ENCODE assay signal across 8 cellular contexts in the genomic region with DNA sequence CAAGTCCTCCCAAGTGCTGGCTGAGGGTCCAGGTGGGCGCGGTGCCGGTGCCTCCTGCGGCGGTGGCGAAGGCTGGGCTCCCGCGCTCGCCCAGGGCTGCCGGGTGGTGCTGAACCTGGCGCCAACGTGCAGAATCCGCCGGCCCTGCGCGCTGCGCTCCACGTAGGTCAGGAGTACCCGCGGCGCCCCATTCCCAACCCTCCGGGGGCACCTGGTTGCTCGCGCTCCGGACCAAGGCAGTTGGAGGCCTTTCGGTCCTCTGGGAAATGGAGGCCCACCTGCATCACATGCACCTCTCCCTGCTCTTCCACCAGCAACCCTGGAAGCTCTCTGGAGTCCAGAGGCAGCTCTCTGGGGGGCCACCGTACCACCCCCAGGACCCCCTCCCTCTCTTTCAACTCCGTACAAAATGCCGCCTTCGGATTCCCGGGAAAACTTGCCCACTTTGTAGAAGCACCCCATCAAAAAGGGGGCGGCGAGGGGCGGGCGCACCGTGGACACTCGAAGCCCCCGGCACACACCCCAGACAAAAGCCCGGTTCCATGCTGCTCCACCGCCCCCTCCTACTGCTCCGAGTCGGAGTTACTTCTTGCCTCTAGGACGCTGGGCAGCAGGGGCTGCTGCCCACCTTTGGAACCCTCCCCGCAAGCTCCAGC. TPM values are rescaled to one million over a fixed set of nuclear protein-coding genes. Genes with fewer than 3 reads are reported as not detected.
DNase-seq lines count a peak whose midpoint lies in the region; ATAC-seq and TF ChIP-seq lines count a peak whose summit lies in the region.

No MANE protein-coding gene starts in this region.

- H3F3A ChIP-seq in DOHH2 (ENCODE audit: control insufficient read depth, insufficient read depth) (peaks cover 3% of the 10 kb centered on the region; the same call in 1 of the 2 replicates), GM23338 (replicated peaks; ENCODE audit: low read depth) (0 out of 2 replicates have a peak, but pooled peaks cover 3% of the 10 kb centered on the region)

- no peaks in the 10 kb centered on the region for H3K9me3 Mint-ChIP-seq in GM23338

- peak; percentile 58 for ATAC-seq in GM23338
- ATAC-seq in mucosa of descending colon, result peak; percentile 76
- ATAC-seq in GM19452 (IDR thresholded peaks at IDR 0.05; ENCODE audit: unreplicated experiment), result no peak

- H3K27ac Mint-ChIP-seq in GM23338, result no peak overlapping the region

- H3K36me3 ChIP-seq in DOHH2 (ENCODE audit: control insufficient read depth, low read length) (no peaks in the 10 kb centered on the region), GM23338 (ENCODE audit: insufficient read depth) (no peaks in the 10 kb centered on the region), Peyer's patch (no peaks in the 10 kb centered on the region), mucosa of descending colon (ENCODE audit: low read depth) (no peaks in the 10 kb centered on the region)
- no peaks in the 10 kb centered on the region for H3K36me3 ChIP-seq in effector memory CD4-positive, alpha-beta T cell (ENCODE audit: control insufficient read depth, insufficient read depth, low read length)

- no peak for TF ChIP-seq POLR2A in Peyer's patch (IDR thresholded peaks at IDR 0.05)

- intact Hi-C loops in mucosa of descending colon (cut with DNase I, micrococcal nuclease), result no loop called here

- no peaks in the 10 kb centered on the region for H3K9me3 ChIP-seq in DOHH2 (ENCODE audit: control insufficient read depth, insufficient read depth, low read length)
- H3K9me3 ChIP-seq in Peyer's patch, result no peaks in the 10 kb centered on the region
- no peaks in the 10 kb centered on the region for H3K9me3 ChIP-seq in effector memory CD4-positive, alpha-beta T cell (ENCODE audit: control insufficient read depth, low read length)
- H3K9me3 ChIP-seq in mucosa of descending colon, result no peaks in the 10 kb centered on the region

- H3K4me2 ChIP-seq in DOHH2 (ENCODE audit: low read length) (peak overlapping the region; percentile 90), GM23338 (peak overlapping the region; percentile 95)

- DNase-seq in GM23338 (ENCODE audit: low spot score) (peak; percentile 68), Peyer's patch (peak in 1 of 3 donors; percentile 59), mucosa of descending colon (peak; percentile 63 to 69 (median 65)), DMS114 treated with DMSO at 0.1 percent for 48 hours (lab: John Stamatoyannopoulos, UW; ENCODE audit: unreplicated experiment) (no peak), HT-29 (ENCODE audit: low spot score) (no peak)
- DNase-seq in effector memory CD4-positive, alpha-beta T cell, result no peak

- peak overlapping the region; percentile 75 for H3K4me3 ChIP-seq in DOHH2 (ENCODE audit: low read length)
- peak overlapping the region; percentile 82 for H3K4me3 ChIP-seq in GM23338
- peak overlapping the region; percentile 41 to 72 (median 57) for H3K4me3 ChIP-seq in Peyer's patch
- peak overlapping the region; percentile 33 for H3K4me3 ChIP-seq in effector memory CD4-positive, alpha-beta T cell (ENCODE audit: insufficient read depth, low read depth, low read length, poor library complexity, severe bottlenecking)
- H3K4me3 ChIP-seq in mucosa of descending colon, result peak overlapping the region; percentile 12

- H3K9me2 ChIP-seq in DOHH2 (replicated peaks; ENCODE audit: control insufficient read depth, low read length) (no peaks in the 10 kb centered on the region), GM23338 (ENCODE audit: insufficient read depth) (no peaks in the 10 kb centered on the region)

- peaks cover 16% of the 10 kb centered on the region for H3K4me1 ChIP-seq in DOHH2 (ENCODE audit: control insufficient read depth, low read length)
- peaks cover 16% of the 10 kb centered on the region for H3K4me1 ChIP-seq in GM23338 (ENCODE audit: insufficient read depth)
- peaks cover 0 to 16% (median 0%) of the 10 kb centered on the region in 4 donors for H3K4me1 ChIP-seq in Peyer's patch
- peaks cover 3% of the 10 kb centered on the region for H3K4me1 ChIP-seq in effector memory CD4-positive, alpha-beta T cell (ENCODE audit: control insufficient read depth, insufficient read depth, low read length, poor library complexity, severe bottlenecking)
- peaks cover 3% of the 10 kb centered on the region for H3K4me1 ChIP-seq in mucosa of descending colon (ENCODE audit: low read depth)

- H2AFZ ChIP-seq in GM23338, result peak overlapping the region; percentile 98

- TF ChIP-seq CTCF in DOHH2 (IDR thresholded peaks at IDR 0.05; ENCODE audit: low read depth, low read length, poor library complexity, severe bottlenecking) (no peak), GM23338 (conservative IDR thresholded peaks at IDR 0.05; ENCODE audit: low read depth in 2 of 2) (no peak), Peyer's patch (IDR thresholded peaks at IDR 0.05) (no peak), mucosa of descending colon (IDR thresholded peaks at IDR 0.05) (no peak)

- H3K4me3 Mint-ChIP-seq in GM23338, result peak overlapping the region; percentile 86

- H3K27ac ChIP-seq in DOHH2 (ENCODE audit: low read depth, low read length) (no peak overlapping the region), GM23338 (ENCODE audit: low read depth) (no peak overlapping the region), Peyer's patch (peak overlapping the region in 2 of 4 donors; percentile 17 to 19)
- no peak overlapping the region for H3K27ac ChIP-seq in effector memory CD4-positive, alpha-beta T cell (ENCODE audit: insufficient read depth, low read length, poor library complexity, severe bottlenecking)

- H3K36me3 Mint-ChIP-seq in GM23338 (ENCODE audit: low read depth), result peaks cover 7% of the 10 kb centered on the region; the same call in 2 of the 3 replicates

- H4K20me1 ChIP-seq in DOHH2 (ENCODE audit: control insufficient read depth, insufficient read depth, low read depth, low read length) (no peaks in the 10 kb centered on the region), GM23338 (replicated peaks; ENCODE audit: insufficient read depth) (no peaks in the 10 kb centered on the region)

- H3K79me2 ChIP-seq in DOHH2 (ENCODE audit: control insufficient read depth, low read length) (no peaks in the 10 kb centered on the region), GM23338 (replicated peaks; ENCODE audit: insufficient read depth) (peaks cover 14% of the 10 kb centered on the region; the same call in 1 of the 2 replicates)

- H3K4me1 Mint-ChIP-seq in GM23338, result peaks cover 43% of the 10 kb centered on the region

- peaks cover 11% of the 10 kb centered on the region for H3K27me3 Mint-ChIP-seq in GM23338 (ENCODE audit: insufficient read depth, low read depth, poor library complexity)

- H3K27me3 ChIP-seq in DOHH2 (ENCODE audit: control insufficient read depth, low read length) (peaks cover 30% of the 10 kb centered on the region), GM23338 (ENCODE audit: insufficient read depth) (peaks cover 35% of the 10 kb centered on the region), Peyer's patch (no peaks in the 10 kb centered on the region)
- H3K27me3 ChIP-seq in effector memory CD4-positive, alpha-beta T cell (replicated peaks; ENCODE audit: control insufficient read depth, insufficient read depth, low read length, poor library complexity, severe bottlenecking), result no peaks in the 10 kb centered on the region

TF ChIP-seq in GM23338, 12 proteins besides CTCF, POLR2A, EP300 and RAD21 (continues in another document):
- TF ChIP-seq, protein P1, sequence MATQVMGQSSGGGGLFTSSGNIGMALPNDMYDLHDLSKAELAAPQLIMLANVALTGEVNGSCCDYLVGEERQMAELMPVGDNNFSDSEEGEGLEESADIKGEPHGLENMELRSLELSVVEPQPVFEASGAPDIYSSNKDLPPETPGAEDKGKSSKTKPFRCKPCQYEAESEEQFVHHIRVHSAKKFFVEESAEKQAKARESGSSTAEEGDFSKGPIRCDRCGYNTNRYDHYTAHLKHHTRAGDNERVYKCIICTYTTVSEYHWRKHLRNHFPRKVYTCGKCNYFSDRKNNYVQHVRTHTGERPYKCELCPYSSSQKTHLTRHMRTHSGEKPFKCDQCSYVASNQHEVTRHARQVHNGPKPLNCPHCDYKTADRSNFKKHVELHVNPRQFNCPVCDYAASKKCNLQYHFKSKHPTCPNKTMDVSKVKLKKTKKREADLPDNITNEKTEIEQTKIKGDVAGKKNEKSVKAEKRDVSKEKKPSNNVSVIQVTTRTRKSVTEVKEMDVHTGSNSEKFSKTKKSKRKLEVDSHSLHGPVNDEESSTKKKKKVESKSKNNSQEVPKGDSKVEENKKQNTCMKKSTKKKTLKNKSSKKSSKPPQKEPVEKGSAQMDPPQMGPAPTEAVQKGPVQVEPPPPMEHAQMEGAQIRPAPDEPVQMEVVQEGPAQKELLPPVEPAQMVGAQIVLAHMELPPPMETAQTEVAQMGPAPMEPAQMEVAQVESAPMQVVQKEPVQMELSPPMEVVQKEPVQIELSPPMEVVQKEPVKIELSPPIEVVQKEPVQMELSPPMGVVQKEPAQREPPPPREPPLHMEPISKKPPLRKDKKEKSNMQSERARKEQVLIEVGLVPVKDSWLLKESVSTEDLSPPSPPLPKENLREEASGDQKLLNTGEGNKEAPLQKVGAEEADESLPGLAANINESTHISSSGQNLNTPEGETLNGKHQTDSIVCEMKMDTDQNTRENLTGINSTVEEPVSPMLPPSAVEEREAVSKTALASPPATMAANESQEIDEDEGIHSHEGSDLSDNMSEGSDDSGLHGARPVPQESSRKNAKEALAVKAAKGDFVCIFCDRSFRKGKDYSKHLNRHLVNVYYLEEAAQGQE (IDR thresholded peaks at IDR 0.05; ENCODE audit: unreplicated experiment), result no peak
- no peak for TF ChIP-seq ZNF114 (CRISPR knock-in tag; IDR thresholded peaks at IDR 0.05)
- TF ChIP-seq STAT1 (IDR thresholded peaks at IDR 0.05; ENCODE audit: unreplicated experiment), result no peak
- no peak for TF ChIP-seq EZH2 (IDR thresholded peaks at IDR 0.05; ENCODE audit: low read depth, unreplicated experiment)
- no peak for TF ChIP-seq ZNF331 (CRISPR knock-in tag; IDR thresholded peaks at IDR 0.05; ENCODE audit: low read depth)

RNA-seq across cellular contexts. Expression of a gene that starts 0.7 kb away (rescaled TPM):
- 11.4 and 16.0 TPM in 2 replicates for total RNA-seq in GM23338 (2014; rRNA removed; shearing (Covaris generic))
- polyA plus RNA-seq in GM23338 (2016; fragmentation: Nextera tagmentation; extraction: Ambion mirVana), result 6.0 and 6.5 TPM in 2 replicates
- total RNA-seq in Peyer's patch (1 to 10 TPM in 3 of 4 donors, not detected in 1; 1.5 to 4.0 (median 2.3) TPM), mucosa of descending colon (10 to 100 TPM in 2 of 3 donors, 1 to 10 TPM in 1; 7.2 to 34.9 (median 28.8) TPM)
- not detected in 2 replicates for total RNA-seq in HT-29 (2014; rRNA removed; shearing (Covaris generic))

RNA-seq across cellular contexts. Expression of a gene that starts 44.3 kb away (rescaled TPM):
- total RNA-seq in GM23338 (2014; rRNA removed; shearing (Covaris generic)), result not detected in 2 replicates
- polyA plus RNA-seq in GM23338 (2016; fragmentation: Nextera tagmentation; extraction: Ambion mirVana), result not detected in 2 replicates
- not detected for total RNA-seq in Peyer's patch
- total RNA-seq in mucosa of descending colon, result not detected
- not detected in 2 replicates for total RNA-seq in HT-29 (2014; rRNA removed; shearing (Covaris generic))

Comparison
In these comparisons a context has a peak if more than half of its experiments do, and no peak if none do; other contexts are left out.
1. H3K4me3 ChIP-seq: peak in every context shown above with its lines; median percentile 82 in GM23338; 75 in DOHH2; 57 in Peyer's patch; 33 in effector memory CD4-positive, alpha-beta T cell; 12 in mucosa of descending colon.
2. DNase-seq: peak in GM23338 (single experiment) and mucosa of descending colon (3 of 3); none in effector memory CD4-positive, alpha-beta T cell (0 of 3), DMS114 treated with DMSO at 0.1 percent for 48 hours (single experiment) and HT-29 (single experiment).